In the genomic region with DNA sequence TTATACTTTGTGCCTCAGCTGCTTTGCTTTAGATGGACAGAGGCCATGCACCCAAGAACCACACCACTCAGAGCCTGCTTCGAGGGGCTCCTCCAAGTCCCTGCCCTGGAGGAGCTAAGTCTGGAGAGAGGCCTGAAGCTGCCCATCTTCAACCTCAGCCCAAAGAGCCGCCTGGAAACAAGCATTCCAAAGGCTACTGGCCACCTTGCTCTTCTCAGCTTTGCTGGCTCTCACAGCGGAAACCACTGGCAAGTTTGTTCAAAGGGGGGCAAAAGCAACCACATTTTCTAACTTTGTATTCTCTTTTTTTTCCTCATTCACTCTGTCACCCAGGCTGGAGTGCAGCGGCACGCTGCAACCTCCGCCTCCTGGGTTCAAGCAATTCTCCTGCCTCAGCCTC, we compare ENCODE assay signal across 22 cellular contexts. TPM values are rescaled to one million over a fixed set of nuclear protein-coding genes. Genes with fewer than 3 reads are reported as not detected.
DNase-seq lines count a peak whose midpoint lies in the region; ATAC-seq and TF ChIP-seq lines count a peak whose summit lies in the region.
"Had no signal": no experiment of that assay in that cellular context is flagged by ENCODE, and none has a peak within 500 bp of the region (broad histone marks: within the 10 kb centered on the region; RNA-seq: fewer than 3 reads in every experiment).

No MANE protein-coding gene starts in this region.

- H3K27ac Mint-ChIP-seq in activated CD4-positive, alpha-beta T cell treated with anti-CD3 and anti-CD28 coated beads for 36 hours, result peak overlapping the region; percentile 85
- H3K27ac Mint-ChIP-seq in CD4-positive, alpha-beta T cell, result peak overlapping the region; percentile 25
- peak overlapping the region; percentile 73 for H3K27ac Mint-ChIP-seq in activated T-helper 1 cell treated with anti-CD3 and anti-CD28 coated beads, Interleukin-12 subunit alpha, Interleukin-12 subunit beta, Interleukin-2, Interleukin-4 antibody, amounts not matched to agents 30 ng/mL and 10 ng/mL and 1 ng/mL, durations not matched to agents 14 hours and 24 hours and 36 hours
- peak overlapping the region in 5 of 6 donors; percentile 15 to 59 (median 49) for H3K27ac Mint-ChIP-seq in naive B cell
- H3K27ac Mint-ChIP-seq: dendritic cell treated with granulocyte-macrophage colony-stimulating factor and Interleukin-4, amounts not matched to agents 40 ng/mL and 50 ng/mL, for 4 days had no signal

- peaks cover 53% of the 10 kb centered on the region for H3K4me1 Mint-ChIP-seq in activated CD4-positive, alpha-beta T cell treated with anti-CD3 and anti-CD28 coated beads for 36 hours
- H3K4me1 Mint-ChIP-seq in CD4-positive, alpha-beta T cell (ENCODE audit: low read depth), result peaks cover 70% of the 10 kb centered on the region
- peaks cover 84% of the 10 kb centered on the region for H3K4me1 Mint-ChIP-seq in activated T-helper 1 cell treated with anti-CD3 and anti-CD28 coated beads, Interleukin-12 subunit alpha, Interleukin-12 subunit beta, Interleukin-2, Interleukin-4 antibody, amounts not matched to agents 30 ng/mL and 10 ng/mL and 1 ng/mL, durations not matched to agents 14 hours and 24 hours and 36 hours (ENCODE audit: low read depth)
- peaks cover 34 to 59% (median 41%) of the 10 kb centered on the region in 3 donors for H3K4me1 Mint-ChIP-seq in naive B cell

- CTCF ChIA-PET in activated CD4-positive, alpha-beta T cell treated with anti-CD3 and anti-CD28 coated beads for 36 hours (lab: Charles Lee), result interaction anchor here (0.9 to 2.0 kb wide), 5 partner anchors 12 to 234 kb away, joined by 3 to 8 read pairs (median 3); no protein-coding TSS in a partner anchor
- CTCF ChIA-PET in CD4-positive, alpha-beta T cell (lab: Charles Lee), result no interaction called here

- peaks cover 32% of the 10 kb centered on the region for H3K36me3 Mint-ChIP-seq in activated CD4-positive, alpha-beta T cell treated with anti-CD3 and anti-CD28 coated beads for 36 hours (ENCODE audit: low read depth)
- H3K36me3 Mint-ChIP-seq in CD4-positive, alpha-beta T cell (ENCODE audit: low read depth), result peaks cover 36% of the 10 kb centered on the region
- H3K36me3 Mint-ChIP-seq in activated T-helper 1 cell treated with anti-CD3 and anti-CD28 coated beads, Interleukin-12 subunit alpha, Interleukin-12 subunit beta, Interleukin-2, Interleukin-4 antibody, amounts not matched to agents 30 ng/mL and 10 ng/mL and 1 ng/mL, durations not matched to agents 14 hours and 24 hours and 36 hours (ENCODE audit: low read depth), result peaks cover 29% of the 10 kb centered on the region
- H3K36me3 Mint-ChIP-seq in naive B cell, result peaks cover 5 to 7% of the 10 kb centered on the region in 2 donors

- intact Hi-C loops in activated CD4-positive, alpha-beta T cell treated with anti-CD3 and anti-CD28 coated beads for 36 hours (cut with DNase I, micrococcal nuclease), result no loop called here
- intact Hi-C loops in CD4-positive, alpha-beta T cell (cut with DNase I, micrococcal nuclease), result no loop called here
- intact Hi-C loops in activated T-helper 1 cell treated with anti-CD3 and anti-CD28 coated beads, Interleukin-12 subunit alpha, Interleukin-12 subunit beta, Interleukin-2, Interleukin-4 antibody, amounts not matched to agents 30 ng/mL and 10 ng/mL and 1 ng/mL, durations not matched to agents 14 hours and 24 hours and 36 hours (cut with micrococcal nuclease), result no loop called here

- no peak overlapping the region for H3K27ac ChIP-seq in CD4-positive, alpha-beta T cell (ENCODE audit: low read depth, low read length)
- H3K27ac ChIP-seq: gastrocnemius medialis, HL-60, KMS-11, RWPE1, thoracic aorta had no signal

- ATAC-seq in activated CD4-positive, alpha-beta T cell treated with anti-CD3 and anti-CD28 coated beads for 36 hours, result no peak
- ATAC-seq in CD4-positive, alpha-beta T cell (ENCODE audit: poor library complexity), result no peak
- ATAC-seq in naive B cell (ENCODE audit: low read depth in 2 of 2) (no peak), GM21717 (IDR thresholded peaks at IDR 0.05; ENCODE audit: unreplicated experiment) (no peak)
- ATAC-seq: gastrocnemius medialis, left cardiac atrium had no signal

- H3K27me3 ChIP-seq in CD4-positive, alpha-beta T cell (ENCODE audit: control insufficient read depth, insufficient read depth, low read length), result no peaks in the 10 kb centered on the region
- H3K27me3 ChIP-seq: gastrocnemius medialis had no signal

- H3K27me3 Mint-ChIP-seq in activated CD4-positive, alpha-beta T cell treated with anti-CD3 and anti-CD28 coated beads for 36 hours, result no peaks in the 10 kb centered on the region
- H3K27me3 Mint-ChIP-seq in CD4-positive, alpha-beta T cell, result no peaks in the 10 kb centered on the region
- no peaks in the 10 kb centered on the region for H3K27me3 Mint-ChIP-seq in activated T-helper 1 cell treated with anti-CD3 and anti-CD28 coated beads, Interleukin-12 subunit alpha, Interleukin-12 subunit beta, Interleukin-2, Interleukin-4 antibody, amounts not matched to agents 30 ng/mL and 10 ng/mL and 1 ng/mL, durations not matched to agents 14 hours and 24 hours and 36 hours (ENCODE audit: insufficient read depth)
- no peaks in the 10 kb centered on the region for H3K27me3 Mint-ChIP-seq in naive B cell
- H3K27me3 Mint-ChIP-seq: dendritic cell treated with granulocyte-macrophage colony-stimulating factor and Interleukin-4, amounts not matched to agents 40 ng/mL and 50 ng/mL, for 4 days had no signal

- no peak for TF ChIP-seq CTCF in CD4-positive, alpha-beta T cell (IDR thresholded peaks at IDR 0.05)

- H3K4me3 Mint-ChIP-seq in activated CD4-positive, alpha-beta T cell treated with anti-CD3 and anti-CD28 coated beads for 36 hours, result no peak overlapping the region
- no peak overlapping the region for H3K4me3 Mint-ChIP-seq in CD4-positive, alpha-beta T cell
- peak overlapping the region; percentile 10 for H3K4me3 Mint-ChIP-seq in activated T-helper 1 cell treated with anti-CD3 and anti-CD28 coated beads, Interleukin-12 subunit alpha, Interleukin-12 subunit beta, Interleukin-2, Interleukin-4 antibody, amounts not matched to agents 30 ng/mL and 10 ng/mL and 1 ng/mL, durations not matched to agents 14 hours and 24 hours and 36 hours
- no peak overlapping the region for H3K4me3 Mint-ChIP-seq in naive B cell
- H3K4me3 Mint-ChIP-seq: dendritic cell treated with granulocyte-macrophage colony-stimulating factor and Interleukin-4, amounts not matched to agents 40 ng/mL and 50 ng/mL, for 4 days had no signal

- no peaks in the 10 kb centered on the region for H3K9me3 Mint-ChIP-seq in activated CD4-positive, alpha-beta T cell treated with anti-CD3 and anti-CD28 coated beads for 36 hours (ENCODE audit: low read depth)
- H3K9me3 Mint-ChIP-seq in CD4-positive, alpha-beta T cell, result no peaks in the 10 kb centered on the region
- no peaks in the 10 kb centered on the region for H3K9me3 Mint-ChIP-seq in activated T-helper 1 cell treated with anti-CD3 and anti-CD28 coated beads, Interleukin-12 subunit alpha, Interleukin-12 subunit beta, Interleukin-2, Interleukin-4 antibody, amounts not matched to agents 30 ng/mL and 10 ng/mL and 1 ng/mL, durations not matched to agents 14 hours and 24 hours and 36 hours
- no peaks in the 10 kb centered on the region for H3K9me3 Mint-ChIP-seq in naive B cell
- H3K9me3 Mint-ChIP-seq: dendritic cell treated with granulocyte-macrophage colony-stimulating factor and Interleukin-4, amounts not matched to agents 40 ng/mL and 50 ng/mL, for 4 days had no signal

- POLR2A ChIA-PET in activated CD4-positive, alpha-beta T cell treated with anti-CD3 and anti-CD28 coated beads for 36 hours (lab: Charles Lee), result interaction anchor here (1.0 to 1.6 kb wide), 2 partner anchors 11 to 14 kb away, joined by 3 to 4 read pairs; no protein-coding TSS in a partner anchor
- POLR2A ChIA-PET in CD4-positive, alpha-beta T cell (lab: Charles Lee), result interaction anchor here (1.3 kb wide), 1 partner anchor 15 kb away, joined by 3 read pairs; no protein-coding TSS in a partner anchor

- DNase-seq in activated CD4-positive, alpha-beta T cell treated with anti-CD3 and anti-CD28 coated beads for 36 hours, result no peak
- no peak for DNase-seq in activated CD4-positive, alpha-beta T cell treated with anti-CD3 and anti-CD28 coated beads for 4 hours
- no peak for DNase-seq in CD4-positive, alpha-beta T cell
- no peak for DNase-seq in activated T-helper 1 cell treated with anti-CD3 and anti-CD28 coated beads, Interleukin-12 subunit alpha, Interleukin-12 subunit beta, Interleukin-2, Interleukin-4 antibody, amounts not matched to agents 30 ng/mL and 10 ng/mL and 1 ng/mL, durations not matched to agents 14 hours and 24 hours and 36 hours (ENCODE audit: low spot score)
- no peak for DNase-seq in naive B cell
- no peak for DNase-seq in iPS-NIHi11 (ENCODE audit: low spot score)
- DNase-seq in AG08395 (ENCODE audit: low spot score), result no peak
- DNase-seq: activated CD4-positive, alpha-beta T cell treated with anti-CD3 and anti-CD28 coated beads, Interleukin-2, amount 50 U/mL, for 1 hour; caudate nucleus; gastrocnemius medialis; left cardiac atrium; mammary epithelial cell; NCI-H1436 treated with DMSO at 0.1 percent for 48 hours; NCI-H446; nucleus accumbens; stimulated activated naive CD4-positive, alpha-beta T cell treated with Interleukin-2 at 50 U/mL for 16 hours had no signal

- no peaks in the 10 kb centered on the region for H3K9me3 ChIP-seq in CD4-positive, alpha-beta T cell (ENCODE audit: control insufficient read depth, low read length)
- H3K9me3 ChIP-seq: gastrocnemius medialis, thoracic aorta had no signal

RNA-seq across cellular contexts. Expression of gene VPS26C, which starts 23.2 kb away (rescaled TPM):
- total RNA-seq in activated CD4-positive, alpha-beta T cell treated with anti-CD3 and anti-CD28 coated beads for 36 hours, result 10 to 100 TPM; 54.8 to 61.7 TPM
- total RNA-seq in CD4-positive, alpha-beta T cell, result 10 to 100 TPM; 31.8 to 36.0 TPM
- total RNA-seq in activated T-helper 1 cell treated with anti-CD3 and anti-CD28 coated beads, Interleukin-12 subunit alpha, Interleukin-12 subunit beta, Interleukin-2, Interleukin-4 antibody, amounts not matched to agents 30 ng/mL and 10 ng/mL and 1 ng/mL, durations not matched to agents 14 hours and 24 hours and 36 hours, result 53.8 and 58.9 TPM in 2 replicates
- 10 to 100 TPM; 46.1 to 64.6 (median 61.0) TPM for polyA plus RNA-seq in naive B cell (ENCODE audit: low read depth in 6 of 6)

Comparison
In these comparisons a context has a peak if more than half of its experiments do, and no peak if none do; other contexts are left out.
1. H3K27ac Mint-ChIP-seq: peak in every context shown above with its lines; median percentile 85 in activated CD4-positive, alpha-beta T cell treated with anti-CD3 and anti-CD28 coated beads for 36 hours; 73 in activated T-helper 1 cell treated with anti-CD3 and anti-CD28 coated beads, Interleukin-12 subunit alpha, Interleukin-12 subunit beta, Interleukin-2, Interleukin-4 antibody, amounts not matched to agents 30 ng/mL and 10 ng/mL and 1 ng/mL, durations not matched to agents 14 hours and 24 hours and 36 hours; 49 in naive B cell; 25 in CD4-positive, alpha-beta T cell.